ENCODE assay signal across 9 cellular contexts in genomic region chr7:1811850-1812692, GRCh38.
DNase-seq lines count a peak whose midpoint lies in the region; ATAC-seq and TF ChIP-seq lines count a peak whose summit lies in the region.
"Had no signal": no experiment of that assay in that cellular context is flagged by ENCODE, and none has a peak within 500 bp of the region (broad histone marks: within the 10 kb centered on the region; RNA-seq: fewer than 3 reads in every experiment).

No MANE protein-coding gene starts in this region.

- no peak overlapping the region for H3K27ac ChIP-seq in stomach
- H3K27ac ChIP-seq in CD8-positive, alpha-beta memory T cell (ENCODE audit: low read depth, low read length) = no peak overlapping the region

- POLR2A ChIA-PET in activated CD8-positive, alpha-beta T cell treated with anti-CD3 and anti-CD28 coated beads for 36 hours (lab: Charles Lee) = no interaction called here
- POLR2A ChIA-PET in activated CD8-positive, alpha-beta T cell treated with anti-CD3 and anti-CD28 coated beads, Interleukin-2, amount 10 ng/mL, durations not matched to agents 7 days and 5 days (lab: Charles Lee) = no interaction called here
- POLR2A ChIA-PET in CD8-positive, alpha-beta memory T cell (lab: Charles Lee) = no interaction called here

- H3K27me3 ChIP-seq in stomach = no peaks in the 10 kb centered on the region
- H3K27me3 ChIP-seq in CD8-positive, alpha-beta memory T cell (ENCODE audit: insufficient read depth, low read length, poor library complexity, severe bottlenecking) = no peaks in the 10 kb centered on the region

- H3K9me3 ChIP-seq in stomach = no peaks in the 10 kb centered on the region
- no peaks in the 10 kb centered on the region for H3K9me3 ChIP-seq in CD8-positive, alpha-beta memory T cell (ENCODE audit: low read length)

- H3K36me3 Mint-ChIP-seq in activated CD8-positive, alpha-beta T cell treated with anti-CD3 and anti-CD28 coated beads for 36 hours (ENCODE audit: low read depth) = no peaks in the 10 kb centered on the region
- H3K36me3 Mint-ChIP-seq in activated CD8-positive, alpha-beta T cell treated with anti-CD3 and anti-CD28 coated beads, Interleukin-2, amount 10 ng/mL, durations not matched to agents 7 days and 5 days (ENCODE audit: low read depth) = no peaks in the 10 kb centered on the region
- H3K36me3 Mint-ChIP-seq in CD8-positive, alpha-beta memory T cell = peaks cover 0 to 13% (median 0%) of the 10 kb centered on the region in 3 donors
- H3K36me3 Mint-ChIP-seq: natural killer cell had no signal

- ATAC-seq in activated CD8-positive, alpha-beta T cell treated with anti-CD3 and anti-CD28 coated beads for 36 hours = no peak
- no peak for ATAC-seq in activated CD8-positive, alpha-beta T cell treated with anti-CD3 and anti-CD28 coated beads, Interleukin-2, amount 10 ng/mL, durations not matched to agents 7 days and 5 days
- ATAC-seq in HG02763 (IDR thresholded peaks at IDR 0.05; ENCODE audit: unreplicated experiment) (no peak), GM18519 (IDR thresholded peaks at IDR 0.05; ENCODE audit: low FRiP score, unreplicated experiment) (no peak)

- peaks cover 0 to 26% (median 9%) of the 10 kb centered on the region in 4 donors for H3K4me1 ChIP-seq in stomach
- no peaks in the 10 kb centered on the region for H3K4me1 ChIP-seq in CD8-positive, alpha-beta memory T cell (ENCODE audit: insufficient read depth, low read length)

- no peaks in the 10 kb centered on the region for H3K27me3 Mint-ChIP-seq in activated CD8-positive, alpha-beta T cell treated with anti-CD3 and anti-CD28 coated beads for 36 hours
- H3K27me3 Mint-ChIP-seq in activated CD8-positive, alpha-beta T cell treated with anti-CD3 and anti-CD28 coated beads, Interleukin-2, amount 10 ng/mL, durations not matched to agents 7 days and 5 days (ENCODE audit: low read depth) = no peaks in the 10 kb centered on the region
- H3K27me3 Mint-ChIP-seq in CD8-positive, alpha-beta memory T cell = no peaks in the 10 kb centered on the region

- WGBS in stomach, 5 donors = 33 to 47% (median 43%) methylated on average over 12 to 13 of the region's 13 CpGs

- peaks cover 0 to 23% (median 15%) of the 10 kb centered on the region in 4 donors for H3K36me3 ChIP-seq in stomach
- H3K36me3 ChIP-seq in CD8-positive, alpha-beta memory T cell (ENCODE audit: insufficient read depth, low read length) = no peaks in the 10 kb centered on the region

- H3K9me3 Mint-ChIP-seq in activated CD8-positive, alpha-beta T cell treated with anti-CD3 and anti-CD28 coated beads for 36 hours = no peaks in the 10 kb centered on the region
- no peaks in the 10 kb centered on the region for H3K9me3 Mint-ChIP-seq in activated CD8-positive, alpha-beta T cell treated with anti-CD3 and anti-CD28 coated beads, Interleukin-2, amount 10 ng/mL, durations not matched to agents 7 days and 5 days (ENCODE audit: insufficient read depth)
- no peaks in the 10 kb centered on the region for H3K9me3 Mint-ChIP-seq in CD8-positive, alpha-beta memory T cell
- H3K9me3 Mint-ChIP-seq: natural killer cell had no signal

- DNase-seq in activated CD8-positive, alpha-beta T cell treated with anti-CD3 and anti-CD28 coated beads for 36 hours = no peak
- no peak for DNase-seq in activated CD8-positive, alpha-beta T cell treated with anti-CD3 and anti-CD28 coated beads, Interleukin-2, amount 10 ng/mL, durations not matched to agents 7 days and 5 days
- DNase-seq in NCI-H69 (lab: John Stamatoyannopoulos, UW) (peak; percentile 57), fibroblast of mammary gland (ENCODE audit: low read depth) (no peak), stomach (peak; percentile 28)
- no peak for DNase-seq in CD8-positive, alpha-beta memory T cell
- DNase-seq: natural killer cell had no signal

- intact Hi-C loops in activated CD8-positive, alpha-beta T cell treated with anti-CD3 and anti-CD28 coated beads for 36 hours (cut with micrococcal nuclease) = no loop called here
- intact Hi-C loops in stomach (cut with DNase I; ENCODE audit: low total_unique reads) = no loop called here

- no peak for TF ChIP-seq POLR2A in stomach (IDR thresholded peaks at IDR 0.05)

- H3K4me1 Mint-ChIP-seq in activated CD8-positive, alpha-beta T cell treated with anti-CD3 and anti-CD28 coated beads for 36 hours (ENCODE audit: low read depth) = no peaks in the 10 kb centered on the region
- no peaks in the 10 kb centered on the region for H3K4me1 Mint-ChIP-seq in activated CD8-positive, alpha-beta T cell treated with anti-CD3 and anti-CD28 coated beads, Interleukin-2, amount 10 ng/mL, durations not matched to agents 7 days and 5 days (ENCODE audit: low read depth)
- H3K4me1 Mint-ChIP-seq in CD8-positive, alpha-beta memory T cell = peaks cover 0 to 3% (median 0%) of the 10 kb centered on the region in 3 donors

- H3K27ac Mint-ChIP-seq in activated CD8-positive, alpha-beta T cell treated with anti-CD3 and anti-CD28 coated beads for 36 hours = no peak overlapping the region
- H3K27ac Mint-ChIP-seq in activated CD8-positive, alpha-beta T cell treated with anti-CD3 and anti-CD28 coated beads, Interleukin-2, amount 10 ng/mL, durations not matched to agents 7 days and 5 days = no peak overlapping the region
- H3K27ac Mint-ChIP-seq in CD8-positive, alpha-beta memory T cell = peak overlapping the region in 1 of 8 donors; percentile 70
- H3K27ac Mint-ChIP-seq: natural killer cell had no signal

- TF ChIP-seq EP300 in stomach (IDR thresholded peaks at IDR 0.05) = no peak

- no peak overlapping the region for H3K4me3 Mint-ChIP-seq in activated CD8-positive, alpha-beta T cell treated with anti-CD3 and anti-CD28 coated beads for 36 hours
- H3K4me3 Mint-ChIP-seq in activated CD8-positive, alpha-beta T cell treated with anti-CD3 and anti-CD28 coated beads, Interleukin-2, amount 10 ng/mL, durations not matched to agents 7 days and 5 days = no peak overlapping the region
- no peak overlapping the region for H3K4me3 Mint-ChIP-seq in CD8-positive, alpha-beta memory T cell
- H3K4me3 Mint-ChIP-seq: natural killer cell had no signal

- CTCF ChIA-PET in activated CD8-positive, alpha-beta T cell treated with anti-CD3 and anti-CD28 coated beads for 36 hours (lab: Charles Lee) = no interaction called here
- CTCF ChIA-PET in activated CD8-positive, alpha-beta T cell treated with anti-CD3 and anti-CD28 coated beads, Interleukin-2, amount 10 ng/mL, durations not matched to agents 7 days and 5 days (lab: Charles Lee) = no interaction called here
- CTCF ChIA-PET in CD8-positive, alpha-beta memory T cell (lab: Charles Lee) = no interaction called here

- H3K4me3 ChIP-seq in fibroblast of mammary gland (ENCODE audit: control insufficient read depth, low read depth, low read length) (no peak overlapping the region), stomach (no peak overlapping the region)
- H3K4me3 ChIP-seq in CD8-positive, alpha-beta memory T cell (ENCODE audit: low read length) = no peak overlapping the region

- peak; percentile 39 for TF ChIP-seq CTCF in activated CD8-positive, alpha-beta T cell treated with anti-CD3 and anti-CD28 coated beads for 36 hours (IDR thresholded peaks at IDR 0.05)
- peak; percentile 20 for TF ChIP-seq CTCF in fibroblast of mammary gland (conservative IDR thresholded peaks at IDR 0.05; ENCODE audit: control insufficient read depth, insufficient read depth, low read depth, low read length)
- TF ChIP-seq CTCF in stomach (IDR thresholded peaks at IDR 0.05) = peak in 2 of 7 experiments; percentile 13 to 30

Comparison
In these comparisons a context has a peak if more than half of its experiments do, and no peak if none do; other contexts are left out.
1. DNase-seq: peak in NCI-H69 (single experiment) and stomach (single experiment); none in activated CD8-positive, alpha-beta T cell treated with anti-CD3 and anti-CD28 coated beads for 36 hours (single experiment), activated CD8-positive, alpha-beta T cell treated with anti-CD3 and anti-CD28 coated beads, Interleukin-2, amount 10 ng/mL, durations not matched to agents 7 days and 5 days (single experiment), fibroblast of mammary gland (single experiment) and CD8-positive, alpha-beta memory T cell (0 of 5).